In genomic region chr3:146160233-146160963, GRCh38 we compare ENCODE assay signal across 8 cellular contexts. TPM values are rescaled to one million over a fixed set of nuclear protein-coding genes. Genes with fewer than 3 reads are reported as not detected.
DNase-seq lines count a peak whose midpoint lies in the region; ATAC-seq and TF ChIP-seq lines count a peak whose summit lies in the region.

No MANE protein-coding gene starts in this region.

- peak overlapping the region; percentile 96 for H3K4me3 Mint-ChIP-seq in HFFc6
- H3K4me3 Mint-ChIP-seq in activated naive CD4-positive, alpha-beta T cell treated with anti-CD3 and anti-CD28 coated beads, Interleukin-2, amount 50 U/mL, for 24 hours, result peak overlapping the region; percentile 51
- H3K4me3 Mint-ChIP-seq in natural killer cell treated with Interleukin-12 subunit alpha and Interleukin-12 subunit beta and Interleukin-15 and Interleukin-18, amount 100 ng/mL, for 72 hours, result peak overlapping the region; percentile 43

- H3K9me3 Mint-ChIP-seq in HFFc6, result no peaks in the 10 kb centered on the region
- no peaks in the 10 kb centered on the region for H3K9me3 Mint-ChIP-seq in activated naive CD4-positive, alpha-beta T cell treated with anti-CD3 and anti-CD28 coated beads, Interleukin-2, amount 50 U/mL, for 24 hours
- peaks cover 4% of the 10 kb centered on the region for H3K9me3 Mint-ChIP-seq in natural killer cell treated with Interleukin-12 subunit alpha and Interleukin-12 subunit beta and Interleukin-15 and Interleukin-18, amount 100 ng/mL, for 72 hours

- H3K27ac Mint-ChIP-seq in HFFc6, result peak overlapping the region; percentile 87
- H3K27ac Mint-ChIP-seq in activated naive CD4-positive, alpha-beta T cell treated with anti-CD3 and anti-CD28 coated beads, Interleukin-2, amount 50 U/mL, for 24 hours, result peak overlapping the region; percentile 47
- H3K27ac Mint-ChIP-seq in natural killer cell treated with Interleukin-12 subunit alpha and Interleukin-12 subunit beta and Interleukin-15 and Interleukin-18, amount 100 ng/mL, for 72 hours, result no peak overlapping the region

- peak; percentile 13 to 57 for ATAC-seq in natural killer cell treated with Interleukin-12 subunit alpha and Interleukin-12 subunit beta and Interleukin-15 and Interleukin-18, amount 100 ng/mL, for 72 hours

- TF ChIP-seq CTCF in HFFc6 (IDR thresholded peaks at IDR 0.05), result peak; percentile 74

- H3K36me3 Mint-ChIP-seq in HFFc6 (ENCODE audit: low read depth), result peaks cover 10% of the 10 kb centered on the region; the same call in 1 of the 2 replicates
- no peaks in the 10 kb centered on the region for H3K36me3 Mint-ChIP-seq in activated naive CD4-positive, alpha-beta T cell treated with anti-CD3 and anti-CD28 coated beads, Interleukin-2, amount 50 U/mL, for 24 hours
- peaks cover 12% of the 10 kb centered on the region for H3K36me3 Mint-ChIP-seq in natural killer cell treated with Interleukin-12 subunit alpha and Interleukin-12 subunit beta and Interleukin-15 and Interleukin-18, amount 100 ng/mL, for 72 hours

- H3K4me1 Mint-ChIP-seq in HFFc6 (ENCODE audit: low read depth), result peaks cover 77% of the 10 kb centered on the region
- peaks cover 16% of the 10 kb centered on the region for H3K4me1 Mint-ChIP-seq in activated naive CD4-positive, alpha-beta T cell treated with anti-CD3 and anti-CD28 coated beads, Interleukin-2, amount 50 U/mL, for 24 hours
- peaks cover 3 to 11% of the 10 kb centered on the region in 2 donors for H3K4me1 Mint-ChIP-seq in natural killer cell treated with Interleukin-12 subunit alpha and Interleukin-12 subunit beta and Interleukin-15 and Interleukin-18, amount 100 ng/mL, for 72 hours (ENCODE audit: low read depth in 2 of 2)

- peaks cover 3% of the 10 kb centered on the region for H3K27me3 Mint-ChIP-seq in HFFc6 (ENCODE audit: insufficient read depth)
- H3K27me3 Mint-ChIP-seq in activated naive CD4-positive, alpha-beta T cell treated with anti-CD3 and anti-CD28 coated beads, Interleukin-2, amount 50 U/mL, for 24 hours, result peaks cover 46% of the 10 kb centered on the region
- H3K27me3 Mint-ChIP-seq in natural killer cell treated with Interleukin-12 subunit alpha and Interleukin-12 subunit beta and Interleukin-15 and Interleukin-18, amount 100 ng/mL, for 72 hours, result peaks cover 20 to 52% of the 10 kb centered on the region in 2 donors

- peak; percentile 58 for DNase-seq in GM03348 (ENCODE audit: low spot score)
- peak; percentile 85 for DNase-seq in HFFc6
- DNase-seq in NCI-H2227 treated with DMSO at 0.1 percent for 48 hours (lab: John Stamatoyannopoulos, UW), result peak; percentile 66
- DNase-seq in germinal center (ENCODE audit: low spot score), result peak; percentile 2
- no peak for DNase-seq in natural killer cell treated with Interleukin-12 subunit alpha and Interleukin-12 subunit beta and Interleukin-15 and Interleukin-18, amount 100 ng/mL, for 72 hours (ENCODE audit: low spot score)
- no peak for DNase-seq in GM19240 (ENCODE audit: insufficient read length, low spot score)
- DNase-seq in epidermal melanocyte (ENCODE audit: insufficient read length, low spot score), result no peak

RNA-seq across cellular contexts. Expression of gene PLOD2, which starts 0.6 kb away (rescaled TPM):
- total RNA-seq in HFFc6 (2021; fragmentation: NEBNext Ultra II Directional; extraction: Animal tissue kit (Norgen Biotek cat#: 25700)), result 100 to 1,000 TPM; 181 to 358 (median 200) TPM
- total RNA-seq in natural killer cell treated with Interleukin-12 subunit alpha and Interleukin-12 subunit beta and Interleukin-15 and Interleukin-18, amount 100 ng/mL, for 72 hours, result 1 to 10 TPM; 1.0 to 1.3 TPM

Comparison
In these comparisons a context has a peak if more than half of its experiments do, and no peak if none do; other contexts are left out.
1. DNase-seq: peak in GM03348 (single experiment), HFFc6 (single experiment), NCI-H2227 treated with DMSO at 0.1 percent for 48 hours (single experiment) and germinal center (single experiment); none in natural killer cell treated with Interleukin-12 subunit alpha and Interleukin-12 subunit beta and Interleukin-15 and Interleukin-18, amount 100 ng/mL, for 72 hours (single experiment), GM19240 (single experiment) and epidermal melanocyte (single experiment).
2. H3K27ac Mint-ChIP-seq: peak in HFFc6 (single experiment) and activated naive CD4-positive, alpha-beta T cell treated with anti-CD3 and anti-CD28 coated beads, Interleukin-2, amount 50 U/mL, for 24 hours (single experiment); none in natural killer cell treated with Interleukin-12 subunit alpha and Interleukin-12 subunit beta and Interleukin-15 and Interleukin-18, amount 100 ng/mL, for 72 hours (0 of 2).
3. H3K4me3 Mint-ChIP-seq: peak in every context shown above with its lines; median percentile 96 in HFFc6; 51 in activated naive CD4-positive, alpha-beta T cell treated with anti-CD3 and anti-CD28 coated beads, Interleukin-2, amount 50 U/mL, for 24 hours; 43 in natural killer cell treated with Interleukin-12 subunit alpha and Interleukin-12 subunit beta and Interleukin-15 and Interleukin-18, amount 100 ng/mL, for 72 hours.
4. RNA of gene PLOD2, which starts 0.6 kb away (total RNA-seq): 181 to 358 TPM in HFFc6; 1.0 to 1.3 TPM in natural killer cell treated with Interleukin-12 subunit alpha and Interleukin-12 subunit beta and Interleukin-15 and Interleukin-18, amount 100 ng/mL, for 72 hours; every median in the first group is over 10 times any median in the second.